8 cellular contexts compared by ENCODE assay signal in the genomic region with DNA sequence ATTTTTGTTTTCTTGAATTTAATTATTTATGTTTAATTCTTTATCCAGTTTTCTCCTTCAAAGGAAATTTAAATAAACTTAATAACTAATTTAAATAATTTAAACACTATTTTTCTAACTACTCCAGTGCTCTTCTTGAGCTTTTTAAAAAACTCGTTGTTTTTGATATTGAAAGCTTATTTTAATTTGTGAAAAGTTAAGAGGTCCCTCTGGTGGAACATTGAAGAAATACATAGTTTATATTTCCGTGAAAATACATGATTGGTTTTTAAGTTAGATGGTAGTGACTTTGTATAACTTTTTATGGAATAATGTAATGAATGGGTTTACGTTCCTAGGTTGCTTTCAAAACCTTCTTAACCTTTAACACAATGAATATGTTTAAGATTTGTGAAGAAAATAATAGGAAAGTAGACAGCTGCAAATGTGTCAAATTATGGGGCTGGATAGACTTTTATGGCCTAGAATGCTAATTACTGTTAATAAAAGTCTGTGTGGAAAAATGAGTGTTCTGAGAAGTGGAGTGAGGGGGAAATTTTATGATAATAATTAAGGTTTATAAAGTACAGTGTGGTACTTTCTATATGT. TPM values are rescaled to one million over a fixed set of nuclear protein-coding genes. Genes with fewer than 3 reads are reported as not detected.
DNase-seq lines count a peak whose midpoint lies in the region; ATAC-seq and TF ChIP-seq lines count a peak whose summit lies in the region.

No MANE protein-coding gene starts in this region.

- POLR2A ChIA-PET in HCT116 (lab: Charles Lee): no interaction called here

- H3K9me2 ChIP-seq in HCT116 (ENCODE audit: insufficient read depth): no peaks in the 10 kb centered on the region

- CTCF ChIA-PET in HCT116 (lab: Charles Lee): interaction anchor here (0.6 to 1.8 kb wide), 13 partner anchors 8 to 436 kb away, joined by 3 to 10 read pairs (median 4); a partner anchor contains a TSS

- no peak for DNase-seq in CD14-positive monocyte (ENCODE audit: low spot score)
- no peak for DNase-seq in HCT116 (ENCODE audit: low read depth, low spot score)
- DNase-seq in left kidney (ENCODE audit: low read depth, low spot score): peak; percentile 14
- no peak for DNase-seq in HK-2 (ENCODE audit: unreplicated experiment)
- no peak for DNase-seq in putamen (ENCODE audit: low spot score)
- no peak for DNase-seq in ureter (ENCODE audit: low spot score)
- no peak for DNase-seq in hypothalamus (lab: John Stamatoyannopoulos, UW)

- RAD21 ChIA-PET in HCT116 (lab: Charles Lee; ENCODE audit: low non-redundant PET in 1 of 2, low total read pairs in 2 of 2, uncharacterized antibody in 2 of 2, unreplicated experiment in 2 of 2): interaction anchor here in 1 of 2 experiments (0.7 kb wide), 1 partner anchor 219 kb away, joined by 3 read pairs; no protein-coding TSS in a partner anchor

- H3K4me3 ChIP-seq in HCT116 (replicated peaks in 1 of 2; ENCODE audit: low read depth in 1 of 2, low read length in 2 of 2) (no peak overlapping the region), WI38 (ENCODE audit: low read depth, low read length) (no peak overlapping the region)

- no peak overlapping the region for H3K4me3 Mint-ChIP-seq in CD14-positive monocyte

- peaks cover 9 to 21% (median 16%) of the 10 kb centered on the region in 7 donors for H3K9me3 Mint-ChIP-seq in CD14-positive monocyte

- BruUV-seq in HCT116 (replicated peaks; lab: Mats Ljungman, UMichigan): no TSS peak

- H3K27me3 ChIP-seq in HCT116 (ENCODE audit: insufficient read depth, low read length): no peaks in the 10 kb centered on the region

- H3K4me1 Mint-ChIP-seq in CD14-positive monocyte: peaks cover 3% of the 10 kb centered on the region

- peaks cover 0 to 16% of the 10 kb centered on the region in 2 experiments; a peak in 1 of 4 replicates for H3K36me3 ChIP-seq in HCT116 (ENCODE audit: control insufficient read depth in 1 of 2, insufficient read depth in 2 of 2, low read length in 2 of 2)

- H2AFZ ChIP-seq in HCT116 (ENCODE audit: low read depth, low read length, poor library complexity, severe bottlenecking): no peak overlapping the region

- peaks cover 10% of the 10 kb centered on the region; the same call in 1 of the 2 replicates for H4K20me1 ChIP-seq in HCT116 (ENCODE audit: insufficient read depth)

- no peak overlapping the region for H3K27ac Mint-ChIP-seq in CD14-positive monocyte

- TF ChIP-seq POLR2A in HCT116 (IDR thresholded peaks at IDR 0.05; ENCODE audit: borderline replicate concordance, extremely low read depth, insufficient read depth, insufficient read length): no peak

- H3K4me1 ChIP-seq in HCT116 (ENCODE audit: control insufficient read depth in 1 of 2, insufficient read depth in 2 of 2, low read length in 2 of 2): peaks cover 0 to 9% of the 10 kb centered on the region in 2 experiments; a peak in 2 of 4 replicates

- peaks cover 27 to 34% of the 10 kb centered on the region in 2 donors for H3K36me3 Mint-ChIP-seq in CD14-positive monocyte

- intact Hi-C loops in CD14-positive monocyte (cut with micrococcal nuclease): loop anchor here in 1 of 2 donors (5.0 kb wide), 1 partner anchor 340 kb away; no protein-coding TSS in a partner anchor
- intact Hi-C loops in HCT116 (cut with micrococcal nuclease): loop anchor here (2.0 kb wide), 1 partner anchor 340 kb away; no protein-coding TSS in a partner anchor

- peaks cover 48% of the 10 kb centered on the region for H3K79me2 ChIP-seq in HCT116 (ENCODE audit: insufficient read depth, low read length)

- H3K4me2 ChIP-seq in HCT116 (ENCODE audit: low read length): no peak overlapping the region

- ATAC-seq in HCT116: no peak

- no peak overlapping the region for H3K9ac ChIP-seq in HCT116 (ENCODE audit: low read length)

- no peak overlapping the region for H3K27ac ChIP-seq in HCT116 (ENCODE audit: low read depth, low read length)

- H3K27me3 Mint-ChIP-seq in CD14-positive monocyte (ENCODE audit: low read depth in 3 of 3): no peaks in the 10 kb centered on the region

- peak; percentile 30 for TF ChIP-seq RAD21 in HCT116 (IDR thresholded peaks at IDR 0.05; ENCODE audit: low read depth)

- TF ChIP-seq CTCF in CD14-positive monocyte (IDR thresholded peaks at IDR 0.05) (peak; percentile 72), HCT116 (IDR thresholded peaks at IDR 0.05 in 2 of 3, conservative IDR thresholded peaks at IDR 0.05 in 1 of 3; ENCODE audit: borderline replicate concordance in 1 of 3, insufficient read depth in 1 of 3, low read depth in 2 of 3, low read length in 2 of 3) (peak; percentile 18 to 52 (median 18); a peak in 3 of 6 replicates), WI38 (IDR thresholded peaks at IDR 0.05; ENCODE audit: low read depth, low read length) (peak; percentile 3; the same call in 1 of the 2 replicates)

- peaks cover 4 to 15% of the 10 kb centered on the region in 2 experiments; a peak in 2 of 4 replicates for H3K9me3 ChIP-seq in HCT116 (ENCODE audit: control insufficient read depth in 1 of 2, insufficient read depth in 1 of 2, low read depth in 1 of 2, low read length in 2 of 2)

TF ChIP-seq in HCT116, 20 proteins besides CTCF, POLR2A, EP300 and RAD21:
- TF ChIP-seq, protein P1, sequence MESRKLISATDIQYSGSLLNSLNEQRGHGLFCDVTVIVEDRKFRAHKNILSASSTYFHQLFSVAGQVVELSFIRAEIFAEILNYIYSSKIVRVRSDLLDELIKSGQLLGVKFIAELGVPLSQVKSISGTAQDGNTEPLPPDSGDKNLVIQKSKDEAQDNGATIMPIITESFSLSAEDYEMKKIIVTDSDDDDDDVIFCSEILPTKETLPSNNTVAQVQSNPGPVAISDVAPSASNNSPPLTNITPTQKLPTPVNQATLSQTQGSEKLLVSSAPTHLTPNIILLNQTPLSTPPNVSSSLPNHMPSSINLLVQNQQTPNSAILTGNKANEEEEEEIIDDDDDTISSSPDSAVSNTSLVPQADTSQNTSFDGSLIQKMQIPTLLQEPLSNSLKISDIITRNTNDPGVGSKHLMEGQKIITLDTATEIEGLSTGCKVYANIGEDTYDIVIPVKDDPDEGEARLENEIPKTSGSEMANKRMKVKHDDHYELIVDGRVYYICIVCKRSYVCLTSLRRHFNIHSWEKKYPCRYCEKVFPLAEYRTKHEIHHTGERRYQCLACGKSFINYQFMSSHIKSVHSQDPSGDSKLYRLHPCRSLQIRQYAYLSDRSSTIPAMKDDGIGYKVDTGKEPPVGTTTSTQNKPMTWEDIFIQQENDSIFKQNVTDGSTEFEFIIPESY (IDR thresholded peaks at IDR 0.05; ENCODE audit: extremely low read depth, insufficient replicate concordance, low read length): no peak
- TF ChIP-seq EZH2phosphoT487 (IDR thresholded peaks at IDR 0.05; ENCODE audit: borderline replicate concordance) (no peak), ELF1 (IDR thresholded peaks at IDR 0.05; ENCODE audit: borderline replicate concordance, low read depth) (no peak), TCF7L2 (IDR thresholded peaks at IDR 0.05; ENCODE audit: borderline replicate concordance, extremely low read depth, insufficient read depth, insufficient read length) (no peak), POLR2AphosphoS5 (IDR thresholded peaks at IDR 0.05; ENCODE audit: low read depth, low read length) (no peak), CBX3 (IDR thresholded peaks at IDR 0.05; ENCODE audit: low read depth) (no peak), EGR1 (IDR thresholded peaks at IDR 0.05; ENCODE audit: low read depth) (no peak)
- TF ChIP-seq, protein P2, sequence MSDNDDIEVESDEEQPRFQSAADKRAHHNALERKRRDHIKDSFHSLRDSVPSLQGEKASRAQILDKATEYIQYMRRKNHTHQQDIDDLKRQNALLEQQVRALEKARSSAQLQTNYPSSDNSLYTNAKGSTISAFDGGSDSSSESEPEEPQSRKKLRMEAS (IDR thresholded peaks at IDR 0.05): no peak
TF ChIP-seq in HCT116: peak in this region for 0.

RNA-seq across cellular contexts. Expression of a gene that starts 45.9 kb away (rescaled TPM):
- 1 to 10 TPM; 1.0 to 1.1 TPM for polyA plus RNA-seq in CD14-positive monocyte
- 8.2 TPM for total RNA-seq in HCT116 (2021; ENCODE audit: unreplicated experiment)
- 2.2 and 4.1 TPM in 2 replicates for polyA plus RNA-seq in HCT116 (2012)
- 66.5 TPM for total RNA-seq in ureter

Comparison
In these comparisons a context has a peak if more than half of its experiments do, and no peak if none do; other contexts are left out.
1. CTCF ChIP-seq: peak in every context shown above with its lines; median percentile 72 in CD14-positive monocyte; 18 in HCT116; 3 in WI38.